ENCODE assay signal across 8 cellular contexts in the genomic region with DNA sequence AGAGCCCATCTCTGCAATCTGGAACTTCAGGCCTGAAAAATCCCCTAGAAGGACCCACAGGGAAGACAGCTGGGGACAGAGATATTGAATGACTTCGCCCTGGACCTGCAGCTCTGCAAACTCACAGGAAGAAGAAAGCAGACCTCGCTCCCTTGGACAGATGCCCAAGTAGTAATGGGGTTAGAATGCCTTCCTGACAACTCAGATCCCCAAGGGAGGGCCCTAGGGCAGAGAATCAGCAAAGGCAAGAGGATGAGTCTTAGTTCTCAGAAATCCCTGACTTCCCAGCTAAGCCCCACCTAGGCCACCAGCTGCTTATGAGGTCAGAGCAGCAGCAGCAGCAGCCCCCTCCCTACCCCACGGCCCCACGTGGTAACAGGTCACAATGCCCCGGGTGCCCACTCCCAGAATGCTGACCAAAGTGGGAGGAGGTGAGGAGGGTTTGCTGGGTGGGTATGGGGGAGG. TPM values are rescaled to one million over a fixed set of nuclear protein-coding genes. Genes with fewer than 3 reads are reported as not detected.
DNase-seq lines count a peak whose midpoint lies in the region; ATAC-seq and TF ChIP-seq lines count a peak whose summit lies in the region.

C20orf141 (plus strand) TSS at position 401 of the 465 bp plus-strand sequence. CDS start 198 bp downstream, outside the sequence.

- peaks cover 17% of the 10 kb centered on the region for H3K36me3 Mint-ChIP-seq in nephron progenitor cell (ENCODE audit: low read depth)

- peak within 1 kb of the TSS; percentile 90 for H3K27ac Mint-ChIP-seq in nephron progenitor cell

- peaks cover 33% of the 10 kb centered on the region for H3K27me3 Mint-ChIP-seq in nephron progenitor cell (ENCODE audit: low read depth, poor library complexity)

- H3K9me3 Mint-ChIP-seq in nephron progenitor cell = peaks cover 36% of the 10 kb centered on the region

- DNase-seq in Caki2 (ENCODE audit: low read depth) (peak; percentile 67), NCI-H69 (lab: John Stamatoyannopoulos, UW) (peak; percentile 92), dedifferentiated amniotic fluid mesenchymal stem cell (ENCODE audit: extremely low spot score) (peak; percentile 85), nephron progenitor cell (no peak), Ammon's horn (ENCODE audit: low spot score) (no peak), NCI-H1930 (lab: John Stamatoyannopoulos, UW) (no peak), superior temporal gyrus (ENCODE audit: extremely low spot score) (no peak)

- no peak within 1 kb of the TSS for H3K4me3 Mint-ChIP-seq in nephron progenitor cell

- ATAC-seq in HG03095 (IDR thresholded peaks at IDR 0.05; ENCODE audit: unreplicated experiment) = no peak

- in situ Hi-C loops in Caki2 (cut with HindIII; ENCODE audit: low pct_unique_long_range_greater_than_20kb, low sequenced_read_pairs) = no loop called here

- peaks cover 23% of the 10 kb centered on the region for H3K4me1 Mint-ChIP-seq in nephron progenitor cell

- no peak for TF ChIP-seq CTCF in nephron progenitor cell (IDR thresholded peaks at IDR 0.05)

RNA-seq across cellular contexts. Expression of gene C20orf141, which starts in this region (rescaled TPM):
- not detected in 2 replicates for total RNA-seq in Caki2 (2014; rRNA removed; shearing (Covaris generic); ENCODE audit: low replicate concordance)

Comparison
In these comparisons a context has a peak if more than half of its experiments do, and no peak if none do; other contexts are left out.
1. Peak in DNase-seq in Caki2; RNA of the gene not detected or under 1 TPM.
2. DNase-seq: peak in NCI-H69 (single experiment) and dedifferentiated amniotic fluid mesenchymal stem cell (single experiment); none in nephron progenitor cell (single experiment), Ammon's horn (single experiment), NCI-H1930 (0 of 2) and superior temporal gyrus (single experiment).